25 cellular contexts compared by ENCODE assay signal in genomic region chr7:90817846-90818245, GRCh38.
A peak's percentile ranks its signal among the peaks of the same experiment; 100 is the strongest.
DNase-seq lines count a peak whose midpoint lies in the region; ATAC-seq and TF ChIP-seq lines count a peak whose summit lies in the region.
"Had no signal": no experiment of that assay in that cellular context is flagged by ENCODE, and none has a peak within 500 bp of the region (broad histone marks: within the 10 kb centered on the region; RNA-seq: fewer than 3 reads in every experiment).

No MANE protein-coding gene starts in this region.

- peaks cover 26% of the 10 kb centered on the region for H3K4me1 ChIP-seq in ACC112 (ENCODE audit: control insufficient read depth, insufficient read depth, low read length, unreplicated experiment)
- H3K4me1 ChIP-seq in PC-3 (ENCODE audit: insufficient read depth, low read length) = peaks cover 19% of the 10 kb centered on the region
- H3K4me1 ChIP-seq: lower lobe of right lung had no signal

- H3K27ac ChIP-seq in ACC112 (ENCODE audit: low read depth, low read length) (peak overlapping the region; percentile 82), PC-3 (ENCODE audit: low read length) (peak overlapping the region; percentile 72; the same call in 1 of the 2 replicates)
- H3K27ac ChIP-seq: ascending aorta, lower lobe of right lung, stomach, vagina, VCaP had no signal

- intact Hi-C loops in PC-3 (cut with micrococcal nuclease) = no loop called here

- DNase-seq in PC-3 (no peak), dermis blood vessel endothelial cell (peak; percentile 3), osteocyte (ENCODE audit: extremely low spot score, unreplicated experiment) (no peak), glutamatergic neuron (no peak), activated T-cell treated with anti-CD3 and anti-CD28 coated beads for 4 hours (no peak), COLO668 (lab: John Stamatoyannopoulos, UW; ENCODE audit: unreplicated experiment) (no peak)
- DNase-seq: activated CD4-positive, alpha-beta memory T cell treated with anti-CD3 and anti-CD28 coated beads, Interleukin-2, amount 10 ng/mL, durations not matched to agents 7 days and 5 days; activated T-cell treated with anti-CD3 and anti-CD28 coated beads, Interleukin-2, amount 50 U/mL, for 4 hours; CD4-positive, alpha-beta memory T cell; islet precursor cell; Karpas-422; lower lobe of right lung; NCI-H1048; NCI-H2107; NCI-H510A treated with DMSO at 0.1 percent for 48 hours; SHP77; stimulated activated CD4-positive, alpha-beta T cell treated with anti-CD3 and anti-CD28 coated beads, Interleukin-4, amount 100 ng/mL, for 1 hour; stomach had no signal

- H2AFZ ChIP-seq in ACC112 (ENCODE audit: low read length, unreplicated experiment) (no peak overlapping the region), PC-3 (ENCODE audit: low read length) (no peak overlapping the region)

- H3K9ac ChIP-seq in PC-3 (ENCODE audit: low read length) = no peak overlapping the region

- H3K4me1 Mint-ChIP-seq in osteocyte (ENCODE audit: unreplicated experiment) (peaks cover 60% of the 10 kb centered on the region), glutamatergic neuron (ENCODE audit: low read depth, unreplicated experiment) (peaks cover 6% of the 10 kb centered on the region)
- H3K4me1 Mint-ChIP-seq: activated naive CD4-positive, alpha-beta T cell treated with anti-CD3 and anti-CD28 coated beads, Interleukin-2, amount 50 U/mL, for 24 hours; CD4-positive, alpha-beta memory T cell had no signal

- no peaks in the 10 kb centered on the region for H3F3A ChIP-seq in PC-3 (ENCODE audit: low read length, unreplicated experiment)

- H3K4me2 ChIP-seq in PC-3 (ENCODE audit: low read length) = no peak overlapping the region

- CTCF ChIA-PET in PC-3 (lab: Charles Lee) = no interaction called here

- H3K27ac Mint-ChIP-seq in osteocyte (ENCODE audit: unreplicated experiment) (peak overlapping the region; percentile 90), glutamatergic neuron (ENCODE audit: unreplicated experiment) (no peak overlapping the region)
- H3K27ac Mint-ChIP-seq: activated CD4-positive, alpha-beta memory T cell treated with anti-CD3 and anti-CD28 coated beads, Interleukin-2, amount 10 ng/mL, durations not matched to agents 7 days and 5 days; activated naive CD4-positive, alpha-beta T cell treated with anti-CD3 and anti-CD28 coated beads, Interleukin-2, amount 50 U/mL, for 24 hours; CD4-positive, alpha-beta memory T cell; T-helper 1 cell treated with Interleukin-12 subunit alpha and Interleukin-12 subunit beta and Interleukin-4 antibody, amounts not matched to agents 30 μg/mL and 1 μg/mL, for 36 hours had no signal

- BruUV-seq in PC-3 (replicated peaks; lab: Mats Ljungman, UMichigan) = no TSS peak

- no peak for TF ChIP-seq CTCF in PC-3 (conservative IDR thresholded peaks at IDR 0.05; ENCODE audit: low read depth, low read length)
- TF ChIP-seq CTCF in osteocyte (IDR thresholded peaks at IDR 0.05) = no peak
- no peak for TF ChIP-seq CTCF in glutamatergic neuron (IDR thresholded peaks at IDR 0.05; ENCODE audit: partially characterized antibody, unreplicated experiment)

- H3K9me2 ChIP-seq in PC-3 (replicated peaks; ENCODE audit: low read length) = no peaks in the 10 kb centered on the region

- POLR2A ChIA-PET in PC-3 (lab: Charles Lee; ENCODE audit: unreplicated experiment) = no interaction called here

- H3K9me3 ChIP-seq in PC-3 (ENCODE audit: low read length) = no peaks in the 10 kb centered on the region
- H3K9me3 ChIP-seq: ascending aorta, lower lobe of right lung, stomach, vagina had no signal

- ATAC-seq in PC-3 (no peak), GM21737 (IDR thresholded peaks at IDR 0.05; ENCODE audit: unreplicated experiment) (no peak)
- ATAC-seq: activated T-cell treated with anti-CD3 and anti-CD28 coated beads, Interleukin-2, amount 50 U/mL, for 4 hours; lower lobe of right lung had no signal

- H3K4me3 ChIP-seq in ACC112 (ENCODE audit: low read depth, low read length) (peak overlapping the region; percentile 45; the same call in 1 of the 2 replicates), PC-3 (ENCODE audit: low read length) (no peak overlapping the region)
- H3K4me3 ChIP-seq: ascending aorta, lower lobe of right lung, stomach, vagina had no signal

- H3K36me3 Mint-ChIP-seq in osteocyte (ENCODE audit: unreplicated experiment) (peaks cover 15% of the 10 kb centered on the region), glutamatergic neuron (ENCODE audit: unreplicated experiment) (peaks cover 5% of the 10 kb centered on the region)
- H3K36me3 Mint-ChIP-seq: activated naive CD4-positive, alpha-beta T cell treated with anti-CD3 and anti-CD28 coated beads, Interleukin-2, amount 50 U/mL, for 24 hours; CD4-positive, alpha-beta memory T cell had no signal

- peaks cover 17% of the 10 kb centered on the region for H3K79me2 ChIP-seq in ACC112 (ENCODE audit: control insufficient read depth, insufficient read depth, low read length, unreplicated experiment)
- H3K79me2 ChIP-seq in PC-3 (ENCODE audit: low read length) = no peaks in the 10 kb centered on the region

- no peaks in the 10 kb centered on the region for H3K9me3 Mint-ChIP-seq in osteocyte (ENCODE audit: unreplicated experiment)
- H3K9me3 Mint-ChIP-seq in glutamatergic neuron (ENCODE audit: unreplicated experiment) = no peaks in the 10 kb centered on the region

- H3K4me3 Mint-ChIP-seq in osteocyte (ENCODE audit: unreplicated experiment) (no peak overlapping the region), glutamatergic neuron (ENCODE audit: unreplicated experiment) (no peak overlapping the region)
- H3K4me3 Mint-ChIP-seq: activated CD4-positive, alpha-beta memory T cell treated with anti-CD3 and anti-CD28 coated beads, Interleukin-2, amount 10 ng/mL, durations not matched to agents 7 days and 5 days; activated naive CD4-positive, alpha-beta T cell treated with anti-CD3 and anti-CD28 coated beads, Interleukin-2, amount 50 U/mL, for 24 hours; activated T-cell treated with anti-CD3 and anti-CD28 coated beads, Interleukin-2, amount 50 U/mL, for 4 hours; CD4-positive, alpha-beta memory T cell; T-helper 1 cell treated with Interleukin-12 subunit alpha and Interleukin-12 subunit beta and Interleukin-4 antibody, amounts not matched to agents 30 μg/mL and 1 μg/mL, for 36 hours had no signal

- H4K20me1 ChIP-seq in PC-3 (ENCODE audit: low read length) = no peaks in the 10 kb centered on the region

- H3K36me3 ChIP-seq in ACC112 (ENCODE audit: insufficient read depth, low read length) (no peaks in the 10 kb centered on the region), PC-3 (ENCODE audit: low read depth, low read length) (no peaks in the 10 kb centered on the region)
- H3K36me3 ChIP-seq: ascending aorta, lower lobe of right lung, stomach, vagina had no signal

- H3K27me3 ChIP-seq in ACC112 (ENCODE audit: insufficient read depth, low read length) (no peaks in the 10 kb centered on the region), PC-3 (ENCODE audit: low read length) (no peaks in the 10 kb centered on the region)
- H3K27me3 ChIP-seq: ascending aorta, stomach, vagina had no signal

- H3K27me3 Mint-ChIP-seq in osteocyte (ENCODE audit: unreplicated experiment) (no peaks in the 10 kb centered on the region), glutamatergic neuron (ENCODE audit: unreplicated experiment) (no peaks in the 10 kb centered on the region)
- H3K27me3 Mint-ChIP-seq: activated CD4-positive, alpha-beta memory T cell treated with anti-CD3 and anti-CD28 coated beads, Interleukin-2, amount 10 ng/mL, durations not matched to agents 7 days and 5 days; activated naive CD4-positive, alpha-beta T cell treated with anti-CD3 and anti-CD28 coated beads, Interleukin-2, amount 50 U/mL, for 24 hours; CD4-positive, alpha-beta memory T cell had no signal
